8 cellular contexts compared by ENCODE assay signal in genomic region chrX:2928583-2929434, GRCh38. TPM values are rescaled to one million over a fixed set of nuclear protein-coding genes. Genes with fewer than 3 reads are reported as not detected.
DNase-seq lines count a peak whose midpoint lies in the region; ATAC-seq, FAIRE-seq and TF ChIP-seq lines count a peak whose summit lies in the region.

A gene with protein sequence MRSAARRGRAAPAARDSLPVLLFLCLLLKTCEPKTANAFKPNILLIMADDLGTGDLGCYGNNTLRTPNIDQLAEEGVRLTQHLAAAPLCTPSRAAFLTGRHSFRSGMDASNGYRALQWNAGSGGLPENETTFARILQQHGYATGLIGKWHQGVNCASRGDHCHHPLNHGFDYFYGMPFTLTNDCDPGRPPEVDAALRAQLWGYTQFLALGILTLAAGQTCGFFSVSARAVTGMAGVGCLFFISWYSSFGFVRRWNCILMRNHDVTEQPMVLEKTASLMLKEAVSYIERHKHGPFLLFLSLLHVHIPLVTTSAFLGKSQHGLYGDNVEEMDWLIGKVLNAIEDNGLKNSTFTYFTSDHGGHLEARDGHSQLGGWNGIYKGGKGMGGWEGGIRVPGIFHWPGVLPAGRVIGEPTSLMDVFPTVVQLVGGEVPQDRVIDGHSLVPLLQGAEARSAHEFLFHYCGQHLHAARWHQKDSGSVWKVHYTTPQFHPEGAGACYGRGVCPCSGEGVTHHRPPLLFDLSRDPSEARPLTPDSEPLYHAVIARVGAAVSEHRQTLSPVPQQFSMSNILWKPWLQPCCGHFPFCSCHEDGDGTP (minus strand): TSS chrX:2929339. CDS start chrX:2929275, 64 bp downstream.

- peaks cover 4% of the 10 kb centered on the region for H3K36me3 Mint-ChIP-seq in chondrocyte (ENCODE audit: low read depth)

- H3K27me3 ChIP-seq in kidney epithelial cell (ENCODE audit: control insufficient read depth, insufficient read depth, low read length) = no peaks in the 10 kb centered on the region

- TF ChIP-seq CTCF in chondrocyte (IDR thresholded peaks at IDR 0.05) (peak; percentile 11), kidney epithelial cell (IDR thresholded peaks at IDR 0.05; ENCODE audit: insufficient read depth, low read length, poor library complexity, severe bottlenecking) (no peak)

- peak within 1 kb of the TSS; percentile 90 for H3K4me3 Mint-ChIP-seq in chondrocyte (ENCODE audit: unreplicated experiment)

- peaks cover 11% of the 10 kb centered on the region for H3K4me1 Mint-ChIP-seq in chondrocyte (ENCODE audit: low read depth)

- H3K9me3 Mint-ChIP-seq in chondrocyte (ENCODE audit: low read depth) = peaks cover 12% of the 10 kb centered on the region

- peak; percentile 84 for FAIRE-seq in HTR-8/SVneo (lab: Jason Lieb, UNC)

- peak within 1 kb of the TSS; percentile 78 for H3K4me3 ChIP-seq in kidney epithelial cell (ENCODE audit: low read depth, low read length)

- H3K27ac Mint-ChIP-seq in chondrocyte (ENCODE audit: unreplicated experiment) = peak within 1 kb of the TSS; percentile 93

- peak; percentile 53 for DNase-seq in COLO829 (ENCODE audit: low spot score)
- peak; percentile 81 for DNase-seq in HTR-8/SVneo (ENCODE audit: insufficient read length, low spot score)
- peak; percentile 95 for DNase-seq in chondrocyte (ENCODE audit: low spot score)
- DNase-seq in kidney epithelial cell (ENCODE audit: low read depth) = peak; percentile 75
- peak in 2 of 3 donors; percentile 4 to 23 for DNase-seq in stimulated activated CD4-positive, alpha-beta T cell treated with anti-CD3 and anti-CD28 coated beads, Interleukin-12 subunit alpha, Interleukin-12 subunit beta, amount 100 ng/mL, for 48 hours (ENCODE audit: low read depth in 2 of 3, low spot score in 1 of 3)
- no peak for DNase-seq in SK-N-DZ (ENCODE audit: low spot score)

- H3K27me3 Mint-ChIP-seq in chondrocyte (ENCODE audit: low read depth) = no peaks in the 10 kb centered on the region

- ATAC-seq in GM21381 (IDR thresholded peaks at IDR 0.05; ENCODE audit: unreplicated experiment) = peak; percentile 94
- peak; percentile 58 to 73 for ATAC-seq in activated CD4-positive, CD25-positive, alpha-beta regulatory T cell treated with anti-CD3 and anti-CD28 coated beads, Interleukin-2, amount 50 U/mL, for 24 hours

- H3K36me3 ChIP-seq in kidney epithelial cell (ENCODE audit: control insufficient read depth, insufficient read depth, low read length) = no peaks in the 10 kb centered on the region

RNA-seq across cellular contexts. Expression of the gene that starts here (rescaled TPM):
- total RNA-seq in chondrocyte = 27.4 to 36.4 TPM (median 35.3 TPM) in 3 replicates
- 25.8 and 30.9 TPM in 2 replicates for total RNA-seq in kidney epithelial cell
- polyA plus RNA-seq in SK-N-DZ (2014; cell fraction: cytosol; rRNA removed) = not detected in 2 replicates
- not detected in 2 replicates for polyA plus RNA-seq in SK-N-DZ (2014; cell fraction: nucleus; rRNA removed)
